In genomic region chr13:23289917-23290357, GRCh38 we compare ENCODE assay signal across 13 cellular contexts.
A peak's percentile ranks its signal among the peaks of the same experiment; 100 is the strongest.
DNase-seq lines count a peak whose midpoint lies in the region; ATAC-seq lines count a peak whose summit lies in the region.
"Had no signal": no experiment of that assay in that cellular context is flagged by ENCODE, and none has a peak within 500 bp of the region (broad histone marks: within the 10 kb centered on the region; RNA-seq: fewer than 3 reads in every experiment).

No MANE protein-coding gene starts in this region.

- DNase-seq in NCI-H1092 (lab: John Stamatoyannopoulos, UW): peak; percentile 5
- DNase-seq in NCI-H1092 treated with DMSO at 0.1 percent for 48 hours (lab: John Stamatoyannopoulos, UW): no peak
- DNase-seq in SHP77 treated with DMSO at 0.1 percent for 48 hours (lab: John Stamatoyannopoulos, UW): peak; percentile 12
- DNase-seq in globus pallidus (ENCODE audit: low spot score): peak; percentile 30
- DNase-seq in stromal cell of bone marrow (ENCODE audit: low read depth): peak; percentile 17
- DNase-seq in G401 (ENCODE audit: low spot score): no peak
- DNase-seq in iPS-NIHi11 (ENCODE audit: low spot score): no peak
- DNase-seq: 8988T, activated T-cell treated with anti-CD3 and anti-CD28 coated beads for 4 hours, glutamatergic neuron, NCI-H524 treated with DMSO at 0.1 percent for 48 hours, T-helper 2 cell had no signal

- in situ Hi-C loops in G401 (cut with HindIII; ENCODE audit: low sequenced_read_pairs): no loop called here

- no peak for ATAC-seq in GM18907 (IDR thresholded peaks at IDR 0.05; ENCODE audit: unreplicated experiment)

Comparison
In these comparisons a context has a peak if more than half of its experiments do, and no peak if none do; other contexts are left out.
1. DNase-seq: peak in NCI-H1092 (single experiment), SHP77 treated with DMSO at 0.1 percent for 48 hours (single experiment), globus pallidus (single experiment) and stromal cell of bone marrow (single experiment); none in NCI-H1092 treated with DMSO at 0.1 percent for 48 hours (single experiment), G401 (single experiment) and iPS-NIHi11 (single experiment).